ENCODE assay signal across 11 cellular contexts in genomic region chr5:80187691-80188090, GRCh38.
DNase-seq lines count a peak whose midpoint lies in the region; ATAC-seq and TF ChIP-seq lines count a peak whose summit lies in the region.
"Had no signal": no experiment of that assay in that cellular context is flagged by ENCODE, and none has a peak within 500 bp of the region (broad histone marks: within the 10 kb centered on the region; RNA-seq: fewer than 3 reads in every experiment).

No MANE protein-coding gene starts in this region.

- H3K9me3 Mint-ChIP-seq in Caco-2 (ENCODE audit: unreplicated experiment) = no peaks in the 10 kb centered on the region
- no peaks in the 10 kb centered on the region for H3K9me3 Mint-ChIP-seq in activated CD8-positive, alpha-beta T cell treated with anti-CD3 and anti-CD28 coated beads, Interleukin-2, amount 10 ng/mL, durations not matched to agents 7 days and 5 days (ENCODE audit: insufficient read depth)
- H3K9me3 Mint-ChIP-seq in mesothelial cell of epicardium = no peaks in the 10 kb centered on the region

- H3K27me3 ChIP-seq in A673 (replicated peaks; ENCODE audit: insufficient read depth, low read depth, low read length, poor library complexity) (no peaks in the 10 kb centered on the region), Caco-2 (replicated peaks; ENCODE audit: control insufficient read depth, insufficient read depth, low read length) (no peaks in the 10 kb centered on the region)

- intact Hi-C loops in A673 (cut with micrococcal nuclease; ENCODE audit: unreplicated experiment) = no loop called here
- intact Hi-C loops in Caco-2 (cut with micrococcal nuclease; ENCODE audit: unreplicated experiment) = no loop called here

- H3K9me3 ChIP-seq in A673 (ENCODE audit: low read depth, low read length, poor library complexity, severe bottlenecking) (no peaks in the 10 kb centered on the region), Caco-2 (no peaks in the 10 kb centered on the region)

- H3K27me3 Mint-ChIP-seq in Caco-2 (ENCODE audit: insufficient read depth, unreplicated experiment) (no peaks in the 10 kb centered on the region), mesothelial cell of epicardium (ENCODE audit: low read depth) (no peaks in the 10 kb centered on the region)
- H3K27me3 Mint-ChIP-seq in activated CD8-positive, alpha-beta T cell treated with anti-CD3 and anti-CD28 coated beads, Interleukin-2, amount 10 ng/mL, durations not matched to agents 7 days and 5 days (ENCODE audit: low read depth) = no peaks in the 10 kb centered on the region

- peak; percentile 53 for DNase-seq in A673 (ENCODE audit: low spot score)
- no peak for DNase-seq in Caco-2
- no peak for DNase-seq in activated CD8-positive, alpha-beta T cell treated with anti-CD3 and anti-CD28 coated beads, Interleukin-2, amount 10 ng/mL, durations not matched to agents 7 days and 5 days
- no peak for DNase-seq in mesothelial cell of epicardium (ENCODE audit: low spot score in 2 of 2, unreplicated experiment in 2 of 2)
- DNase-seq in GM03348 (ENCODE audit: low spot score) = no peak
- no peak for DNase-seq in putamen (ENCODE audit: low spot score)
- no peak for DNase-seq in NCI-H187 treated with DMSO at 0.1 percent for 48 hours (lab: John Stamatoyannopoulos, UW)
- no peak for DNase-seq in Ammon's horn (ENCODE audit: low spot score)
- DNase-seq: COR-L47, glutamatergic neuron, NCI-H2029 treated with DMSO at 0.1 percent for 48 hours had no signal

- POLR2A ChIA-PET in A673 (lab: Charles Lee; ENCODE audit: low non-redundant PET) (interaction anchor here (0.5 kb wide), 1 partner anchor 27 kb away, joined by 4 read pairs; no protein-coding TSS in a partner anchor), Caco-2 (lab: Charles Lee) (interaction anchor here (0.6 kb wide), 2 partner anchors 17 to 137 kb away, joined by 3 to 6 read pairs; no protein-coding TSS in a partner anchor)
- POLR2A ChIA-PET in activated CD8-positive, alpha-beta T cell treated with anti-CD3 and anti-CD28 coated beads, Interleukin-2, amount 10 ng/mL, durations not matched to agents 7 days and 5 days (lab: Charles Lee) = interaction anchor here (0.8 to 6.5 kb wide), 4 partner anchors 30 to 176 kb away, joined by 4 to 50 read pairs (median 4); partner anchors contain the start of gene SERINC5

- peaks cover 92% of the 10 kb centered on the region for H3K36me3 Mint-ChIP-seq in Caco-2 (ENCODE audit: insufficient read depth, unreplicated experiment)
- H3K36me3 Mint-ChIP-seq in activated CD8-positive, alpha-beta T cell treated with anti-CD3 and anti-CD28 coated beads, Interleukin-2, amount 10 ng/mL, durations not matched to agents 7 days and 5 days (ENCODE audit: low read depth) = peaks cover 39% of the 10 kb centered on the region
- H3K36me3 Mint-ChIP-seq in mesothelial cell of epicardium = no peaks in the 10 kb centered on the region

- no peak for TF ChIP-seq CTCF in A673 (conservative IDR thresholded peaks at IDR 0.05; ENCODE audit: low read depth, low read length)
- TF ChIP-seq CTCF in Caco-2 (IDR thresholded peaks at IDR 0.05; ENCODE audit: insufficient read depth in 1 of 2, low read depth in 1 of 2, low read length in 1 of 2, severe bottlenecking in 1 of 2, unreplicated experiment in 1 of 2) = no peak
- no peak for TF ChIP-seq CTCF in mesothelial cell of epicardium (IDR thresholded peaks at IDR 0.05; ENCODE audit: unreplicated experiment)

- no peak for ATAC-seq in activated CD8-positive, alpha-beta T cell treated with anti-CD3 and anti-CD28 coated beads, Interleukin-2, amount 10 ng/mL, durations not matched to agents 7 days and 5 days

- H3K36me3 ChIP-seq in A673 (ENCODE audit: insufficient read depth, low read length, poor library complexity, severe bottlenecking) (no peaks in the 10 kb centered on the region), Caco-2 (ENCODE audit: control insufficient read depth, insufficient read depth, low read length) (peaks cover 2% of the 10 kb centered on the region; the same call in 1 of the 2 replicates)

- CTCF ChIA-PET in A673 (lab: Charles Lee) = no interaction called here
- CTCF ChIA-PET in Caco-2 (lab: Charles Lee) = interaction anchor here (0.8 kb wide), 1 partner anchor 17 kb away, joined by 3 read pairs; no protein-coding TSS in a partner anchor
- CTCF ChIA-PET in activated CD8-positive, alpha-beta T cell treated with anti-CD3 and anti-CD28 coated beads, Interleukin-2, amount 10 ng/mL, durations not matched to agents 7 days and 5 days (lab: Charles Lee) = interaction anchor here (0.7 to 1.6 kb wide), 4 partner anchors 28 to 96 kb away, joined by 3 to 4 read pairs (median 4); partner anchors contain the start of gene SERINC5

- H3K4me3 ChIP-seq in A673 (ENCODE audit: low read depth, low read length, poor library complexity, severe bottlenecking) (no peak overlapping the region), Caco-2 (ENCODE audit: low read depth, low read length) (no peak overlapping the region)

- H3K4me3 Mint-ChIP-seq in Caco-2 (ENCODE audit: unreplicated experiment) = peak overlapping the region; percentile 33
- peak overlapping the region; percentile 48 for H3K4me3 Mint-ChIP-seq in activated CD8-positive, alpha-beta T cell treated with anti-CD3 and anti-CD28 coated beads, Interleukin-2, amount 10 ng/mL, durations not matched to agents 7 days and 5 days
- H3K4me3 Mint-ChIP-seq in mesothelial cell of epicardium = peak overlapping the region; percentile 7

- H3K27ac ChIP-seq in A673 (ENCODE audit: low read depth, low read length, poor library complexity, severe bottlenecking) = no peak overlapping the region

- H3K4me1 ChIP-seq in A673 (ENCODE audit: insufficient read depth, low read length, poor library complexity, severe bottlenecking) = peaks cover 33% of the 10 kb centered on the region
- H3K4me1 ChIP-seq in Caco-2 = peaks cover 75% of the 10 kb centered on the region

- BruUV-seq in A673 (replicated peaks; lab: Mats Ljungman, UMichigan) (no TSS peak), Caco-2 (replicated peaks; lab: Mats Ljungman, UMichigan) (no TSS peak)

- peak overlapping the region; percentile 92 for H3K27ac Mint-ChIP-seq in Caco-2 (ENCODE audit: unreplicated experiment)
- H3K27ac Mint-ChIP-seq in activated CD8-positive, alpha-beta T cell treated with anti-CD3 and anti-CD28 coated beads, Interleukin-2, amount 10 ng/mL, durations not matched to agents 7 days and 5 days = peak overlapping the region; percentile 91
- H3K27ac Mint-ChIP-seq in mesothelial cell of epicardium = peak overlapping the region; percentile 95

- H3K4me1 Mint-ChIP-seq in Caco-2 (ENCODE audit: low read depth, unreplicated experiment) (peaks cover 66% of the 10 kb centered on the region), mesothelial cell of epicardium (peaks cover 84% of the 10 kb centered on the region)
- peaks cover 89% of the 10 kb centered on the region for H3K4me1 Mint-ChIP-seq in activated CD8-positive, alpha-beta T cell treated with anti-CD3 and anti-CD28 coated beads, Interleukin-2, amount 10 ng/mL, durations not matched to agents 7 days and 5 days (ENCODE audit: low read depth)
